In the genomic region with DNA sequence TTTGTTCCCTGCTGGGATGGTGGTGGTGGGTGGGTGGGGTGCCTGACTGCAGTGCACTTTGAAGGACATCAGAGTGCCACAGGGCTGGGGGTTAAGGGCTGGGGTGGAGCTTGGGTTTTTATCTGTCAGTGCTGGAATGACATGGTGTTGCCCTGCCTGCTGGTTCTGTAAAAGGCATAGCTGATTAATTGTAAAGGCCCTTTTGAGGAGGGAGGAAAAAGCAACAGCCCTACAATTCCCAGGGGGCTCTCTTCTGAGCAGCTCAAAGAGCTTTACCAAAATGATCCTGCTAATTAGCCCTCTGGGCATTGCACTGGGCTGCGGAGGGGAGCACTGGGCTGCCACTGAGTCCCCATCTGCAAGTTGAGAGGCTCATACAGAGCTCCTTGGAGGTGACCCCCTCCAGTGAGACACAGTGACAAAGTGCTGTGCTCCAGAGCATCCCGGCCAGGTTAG, we compare ENCODE assay signal across 11 cellular contexts. TPM values are rescaled to one million over a fixed set of nuclear protein-coding genes. Genes with fewer than 3 reads are reported as not detected.
DNase-seq lines count a peak whose midpoint lies in the region; ATAC-seq, FAIRE-seq and TF ChIP-seq lines count a peak whose summit lies in the region.
"Had no signal": no experiment of that assay in that cellular context is flagged by ENCODE, and none has a peak within 500 bp of the region (broad histone marks: within the 10 kb centered on the region; RNA-seq: fewer than 3 reads in every experiment).

No MANE protein-coding gene starts in this region.

- intact Hi-C loops in Caco-2 (cut with micrococcal nuclease; ENCODE audit: unreplicated experiment) (loop anchor here (2.0 kb wide), 1 partner anchor 19 kb away; no protein-coding TSS in a partner anchor), pancreas (cut with DNase I) (no loop called here), lower lobe of right lung (cut with DNase I) (no loop called here)

- no peak overlapping the region for H4K91ac ChIP-seq in H1 (replicated peaks; ENCODE audit: insufficient read length, low read length)

- peak overlapping the region; percentile 46 to 47; a peak in 1 of 4 replicates for H3K4me2 ChIP-seq in H1 (ENCODE audit: insufficient read depth in 1 of 2, low read depth in 2 of 2, low read length in 2 of 2)

- 0 out of 2 replicates have a peak overlapping the region, but pooled peaks have one; percentile 0 for H2BK12ac ChIP-seq in H1 (ENCODE audit: low read depth, low read length)

- H2AK5ac ChIP-seq in H1 (ENCODE audit: low read depth, low read length), result no peak overlapping the region

- H3K23me2 ChIP-seq in H1 (ENCODE audit: low read depth, low read length), result no peaks in the 10 kb centered on the region

- POLR2A ChIA-PET in Caco-2 (lab: Charles Lee), result interaction anchor here (0.7 to 1.0 kb wide), 2 partner anchors 10 to 19 kb away, joined by 4 read pairs; no protein-coding TSS in a partner anchor
- POLR2A ChIA-PET in H1 (lab: Charles Lee; ENCODE audit: partially characterized antibody), result interaction anchor here (0.7 to 2.5 kb wide), 4 partner anchors 9 to 26 kb away, joined by 3 to 10 read pairs (median 5); no protein-coding TSS in a partner anchor
- POLR2A ChIA-PET in WTC11 (lab: Charles Lee), result interaction anchor here (0.9 to 1.1 kb wide), 3 partner anchors 21 to 26 kb away, joined by 3 to 4 read pairs (median 4); partner anchors contain the start of gene PLEKHG3

- H3K27ac Mint-ChIP-seq in Caco-2 (ENCODE audit: unreplicated experiment) (peak overlapping the region; percentile 72), WTC11 (no peak overlapping the region)

- no peak for TF ChIP-seq RAD21 in H1 (IDR thresholded peaks at IDR 0.05 in 1 of 2, conservative IDR thresholded peaks at IDR 0.05 in 1 of 2; ENCODE audit: low read depth in 2 of 2, low read length in 2 of 2)

- no peak overlapping the region for H3K56ac ChIP-seq in H1 (replicated peaks; ENCODE audit: insufficient read length, low read depth, low read length)

- H4K20me1 ChIP-seq in H1 (replicated peaks in 1 of 2; ENCODE audit: control insufficient read depth in 1 of 2, insufficient read depth in 2 of 2, low read length in 2 of 2), result peaks cover 38 to 53% of the 10 kb centered on the region in 2 experiments

- TF ChIP-seq POLR2A in H1 (IDR thresholded peaks at IDR 0.05; ENCODE audit: control extremely low read depth in 1 of 2, low read depth in 2 of 2, low read length in 2 of 2), result no peak

- H3K18ac ChIP-seq in H1 (ENCODE audit: extremely low read depth, low read length), result peak overlapping the region; percentile 52; the same call in 1 of the 2 replicates

- H3K27ac ChIP-seq in H1 (ENCODE audit: low read depth, low read length), result no peak overlapping the region
- H3K27ac ChIP-seq in pancreas, result peak overlapping the region in 3 of 4 donors; percentile 4 to 78 (median 60)
- H3K27ac ChIP-seq in lower lobe of right lung, result no peak overlapping the region

- peaks cover under 1 to 85% of the 10 kb centered on the region in 2 experiments for H3K79me2 ChIP-seq in H1 (ENCODE audit: control insufficient read depth in 1 of 2, insufficient read depth in 2 of 2, low read length in 2 of 2)

- H3K4me1 ChIP-seq in Caco-2, result peaks cover 61% of the 10 kb centered on the region
- H3K4me1 ChIP-seq in H1 (replicated peaks in 1 of 4; ENCODE audit: control insufficient read depth in 3 of 4, insufficient read depth in 4 of 4, low read length in 3 of 4), result peaks cover 32 to 54% (median 42%) of the 10 kb centered on the region in 4 experiments
- peaks cover 36 to 68% (median 52%) of the 10 kb centered on the region in 3 donors for H3K4me1 ChIP-seq in pancreas
- peaks cover 39% of the 10 kb centered on the region for H3K4me1 ChIP-seq in lower lobe of right lung

- H3K4me1 Mint-ChIP-seq in Caco-2 (ENCODE audit: low read depth, unreplicated experiment), result peaks cover 33% of the 10 kb centered on the region
- H3K4me1 Mint-ChIP-seq in WTC11, result peaks cover 68% of the 10 kb centered on the region

- H3K4me3 ChIP-seq in Caco-2 (ENCODE audit: low read depth, low read length) (no peak overlapping the region), H1 (ENCODE audit: extremely low read depth in 1 of 4, insufficient read depth in 2 of 4, low read depth in 3 of 4, low read length in 4 of 4) (no peak overlapping the region), pancreas (no peak overlapping the region), lower lobe of right lung (no peak overlapping the region)

- TF ChIP-seq EP300 in H1 (IDR thresholded peaks at IDR 0.05; ENCODE audit: borderline replicate concordance in 1 of 2, low read depth in 2 of 2, low read length in 2 of 2), result no peak

- no peaks in the 10 kb centered on the region for H3K27me3 ChIP-seq in Caco-2 (replicated peaks; ENCODE audit: control insufficient read depth, insufficient read depth, low read length)
- H3K27me3 ChIP-seq in H1 (replicated peaks in 1 of 4; ENCODE audit: control insufficient read depth in 3 of 4, extremely low read depth in 1 of 4, insufficient read depth in 3 of 4, low read length in 3 of 4), result no peaks in the 10 kb centered on the region
- H3K27me3 ChIP-seq in pancreas, result no peaks in the 10 kb centered on the region
- no peaks in the 10 kb centered on the region for H3K27me3 ChIP-seq in lower lobe of right lung (ENCODE audit: low read depth)

- no peak for ATAC-seq in pancreas
- ATAC-seq in lower lobe of right lung, result no peak
- no peak for ATAC-seq in WTC11

- DNase-seq in Caco-2, result no peak
- DNase-seq in NCI-H2171 treated with DMSO at 0.1 percent for 48 hours (lab: John Stamatoyannopoulos, UW), result peak; percentile 97
- no peak for DNase-seq in H1 (ENCODE audit: low read depth in 1 of 2, low spot score in 2 of 2)
- peak in 2 of 6 donors; percentile 26 to 44 for DNase-seq in pancreas
- no peak for DNase-seq in lower lobe of right lung
- DNase-seq in iPS-NIHi7 (ENCODE audit: extremely low spot score), result no peak
- DNase-seq in effector CD8-positive, alpha-beta T cell (lab: John Stamatoyannopoulos, UW), result no peak
- no peak for DNase-seq in WTC11 (ENCODE audit: low spot score)
- DNase-seq: hippocampal formation, NCI-H2081 treated with DMSO at 0.1 percent for 48 hours, T-helper 2 cell had no signal

- H3K9ac ChIP-seq in H1 (replicated peaks in 1 of 4; ENCODE audit: extremely low read depth in 1 of 4, low read depth in 3 of 4, low read length in 3 of 4), result no peak overlapping the region

- no peak overlapping the region for H3K23ac ChIP-seq in H1 (ENCODE audit: insufficient read length)

- H2BK5ac ChIP-seq in H1 (ENCODE audit: low read depth, low read length), result no peak overlapping the region; the same call in 1 of the 2 replicates

- peaks cover 16% of the 10 kb centered on the region for H3K79me1 ChIP-seq in H1 (ENCODE audit: low read depth, low read length)

- H3K36me3 ChIP-seq in Caco-2 (ENCODE audit: control insufficient read depth, insufficient read depth, low read length), result peaks cover 12% of the 10 kb centered on the region
- peaks cover 4 to 22% (median 15%) of the 10 kb centered on the region in 4 experiments for H3K36me3 ChIP-seq in H1 (ENCODE audit: control insufficient read depth in 2 of 4, insufficient read depth in 4 of 4, low read length in 3 of 4)
- H3K36me3 ChIP-seq in pancreas, result peaks cover 0 to 21% (median 4%) of the 10 kb centered on the region in 3 donors
- H3K36me3 ChIP-seq in lower lobe of right lung, result peaks cover 27% of the 10 kb centered on the region

- no peak overlapping the region for H2AFZ ChIP-seq in H1 (ENCODE audit: low read length)

- no peak overlapping the region for H4K5ac ChIP-seq in H1 (ENCODE audit: insufficient read length, low read depth, low read length)

- H2BK20ac ChIP-seq in H1 (ENCODE audit: low read length), result no peak overlapping the region

- no peak overlapping the region for H4K8ac ChIP-seq in H1 (ENCODE audit: extremely low read depth, insufficient read depth, low read length)

- H2BK15ac ChIP-seq in H1 (ENCODE audit: low read length), result no peak overlapping the region

- H3K9me3 Mint-ChIP-seq in Caco-2 (ENCODE audit: unreplicated experiment) (no peaks in the 10 kb centered on the region), WTC11 (no peaks in the 10 kb centered on the region)

- H3K27me3 Mint-ChIP-seq in Caco-2 (ENCODE audit: insufficient read depth, unreplicated experiment), result no peaks in the 10 kb centered on the region
- H3K27me3 Mint-ChIP-seq in WTC11 (ENCODE audit: low read depth), result no peaks in the 10 kb centered on the region

- no peak overlapping the region for H2BK120ac ChIP-seq in H1 (replicated peaks; ENCODE audit: low read depth, low read length)

- WGBS in H1 (ENCODE audit: extremely low coverage in 1 of 2, insufficient coverage in 1 of 2, insufficient read length in 1 of 2, insufficient replicate concordance in 2 of 2, low coverage in 1 of 2, low lambda C conversion rate in 2 of 2, missing lambda C conversion rate in 1 of 2), 2 experiments, result 65% methylated on average over 2 of the region's 2 CpGs; no CpG with 5 or more reads in 1 of the 2 experiments
- WGBS in pancreas, 2 donors, result 40 to 57% methylated on average over 2 of the region's 2 CpGs

- H3K4ac ChIP-seq in H1 (replicated peaks; ENCODE audit: insufficient read length, low read depth, low read length), result no peak overlapping the region

- TF ChIP-seq CTCF in Caco-2 (IDR thresholded peaks at IDR 0.05; ENCODE audit: insufficient read depth in 1 of 2, low read depth in 1 of 2, low read length in 1 of 2, severe bottlenecking in 1 of 2, unreplicated experiment in 1 of 2), result no peak
- TF ChIP-seq CTCF in H1 (IDR thresholded peaks at IDR 0.05; ENCODE audit: control extremely low read depth in 1 of 3, insufficient read depth in 1 of 3, low read depth in 1 of 3, low read length in 3 of 3), result no peak
- TF ChIP-seq CTCF in pancreas (IDR thresholded peaks at IDR 0.05), result no peak
- TF ChIP-seq CTCF in lower lobe of right lung (IDR thresholded peaks at IDR 0.05), result no peak
- TF ChIP-seq CTCF in WTC11 (IDR thresholded peaks at IDR 0.05), result no peak

- H3K36me3 Mint-ChIP-seq in Caco-2 (ENCODE audit: insufficient read depth, unreplicated experiment), result peaks cover 56% of the 10 kb centered on the region
- H3K36me3 Mint-ChIP-seq in WTC11, result peaks cover 19% of the 10 kb centered on the region

- H3K4me3 Mint-ChIP-seq in Caco-2 (ENCODE audit: unreplicated experiment) (no peak overlapping the region), WTC11 (no peak overlapping the region)

- BruUV-seq in Caco-2 (replicated peaks; lab: Mats Ljungman, UMichigan), result no TSS peak

- FAIRE-seq in H1 (lab: Jason Lieb, UNC) (no peak), pancreas (lab: Jason Lieb, UNC) (no peak)

- H3K9me3 ChIP-seq in Caco-2 (no peaks in the 10 kb centered on the region), H1 (ENCODE audit: insufficient read depth in 2 of 2, low read depth in 1 of 2, low read length in 1 of 2) (no peaks in the 10 kb centered on the region), pancreas (no peaks in the 10 kb centered on the region), lower lobe of right lung (no peaks in the 10 kb centered on the region)

- H3K14ac ChIP-seq in H1 (ENCODE audit: insufficient read length), result no peak overlapping the region

- CTCF ChIA-PET in Caco-2 (lab: Charles Lee) (interaction anchor here (0.6 to 1.6 kb wide), 4 partner anchors 18 to 98 kb away, joined by 3 to 5 read pairs (median 3); no protein-coding TSS in a partner anchor), H1 (lab: Charles Lee; ENCODE audit: partially characterized antibody) (interaction anchor here (0.6 to 4.0 kb wide), 21 partner anchors 8 to 177 kb away, joined by 3 to 33 read pairs (median 7); partner anchors contain the start of gene PLEKHG3), WTC11 (lab: Charles Lee) (interaction anchor here (0.6 to 2.8 kb wide), 17 partner anchors 8 to 186 kb away, joined by 3 to 9 read pairs (median 4); partner anchors contain the start of gene HSPA2)

RNA-seq across cellular contexts. Expression of gene PLEKHG3, which starts 21.2 kb away (rescaled TPM):
- total RNA-seq in Caco-2 (2022), result 85.9 and 90.8 TPM in 2 replicates
- total RNA-seq in H1 (2021; fragmentation: NEBNext Ultra II Directional; extraction: Animal tissue kit (Norgen Biotek cat#: 25700)), result 89.1 and 90.6 TPM in 2 replicates
- polyA plus RNA-seq in H1 (2011; rRNA removed), result 43.4 and 52.2 TPM in 2 replicates
- polyA plus RNA-seq in H1 (2011; cell fraction: cytosol; rRNA removed), result 47.9 TPM
- 122 TPM for polyA plus RNA-seq in H1 (2011; cell fraction: nucleus; rRNA removed)
- 38.4 to 58.9 TPM (median 52.0 TPM) in 4 replicates for polyA plus RNA-seq in H1 (2012, experiment 1 of 2)
- 33.1 TPM for polyA plus RNA-seq in H1 (2012, experiment 2 of 2)
- polyA plus RNA-seq in H1 (2013, experiment 1 of 2), result 25.1 TPM
- 24.3 TPM for polyA plus RNA-seq in H1 (2013, experiment 2 of 2)
- polyA minus RNA-seq in H1 (2011; rRNA and poly(A)+ RNA removed), result 67.8 and 88.3 TPM in 2 replicates
- polyA minus RNA-seq in H1 (2011; cell fraction: cytosol; rRNA and poly(A)+ RNA removed), result 45.6 TPM
- 80.2 TPM for polyA minus RNA-seq in H1 (2011; cell fraction: nucleus; rRNA and poly(A)+ RNA removed)
- total RNA-seq in pancreas, result 10 to 100 TPM; 33.3 to 60.7 (median 41.0) TPM
- 10 to 100 TPM; 33.8 to 42.0 TPM for polyA plus RNA-seq in pancreas
- 33.1 TPM for total RNA-seq in lower lobe of right lung
- total RNA-seq in WTC11 (2021), result 70.6 to 75.3 TPM (median 71.8 TPM) in 3 replicates

Comparison
In these comparisons a context has a peak if more than half of its experiments do, and no peak if none do; other contexts are left out.
1. H3K27ac ChIP-seq: peak in pancreas (3 of 4); none in H1 (single experiment) and lower lobe of right lung (single experiment).